ENCODE assay signal across 11 cellular contexts in the genomic region with DNA sequence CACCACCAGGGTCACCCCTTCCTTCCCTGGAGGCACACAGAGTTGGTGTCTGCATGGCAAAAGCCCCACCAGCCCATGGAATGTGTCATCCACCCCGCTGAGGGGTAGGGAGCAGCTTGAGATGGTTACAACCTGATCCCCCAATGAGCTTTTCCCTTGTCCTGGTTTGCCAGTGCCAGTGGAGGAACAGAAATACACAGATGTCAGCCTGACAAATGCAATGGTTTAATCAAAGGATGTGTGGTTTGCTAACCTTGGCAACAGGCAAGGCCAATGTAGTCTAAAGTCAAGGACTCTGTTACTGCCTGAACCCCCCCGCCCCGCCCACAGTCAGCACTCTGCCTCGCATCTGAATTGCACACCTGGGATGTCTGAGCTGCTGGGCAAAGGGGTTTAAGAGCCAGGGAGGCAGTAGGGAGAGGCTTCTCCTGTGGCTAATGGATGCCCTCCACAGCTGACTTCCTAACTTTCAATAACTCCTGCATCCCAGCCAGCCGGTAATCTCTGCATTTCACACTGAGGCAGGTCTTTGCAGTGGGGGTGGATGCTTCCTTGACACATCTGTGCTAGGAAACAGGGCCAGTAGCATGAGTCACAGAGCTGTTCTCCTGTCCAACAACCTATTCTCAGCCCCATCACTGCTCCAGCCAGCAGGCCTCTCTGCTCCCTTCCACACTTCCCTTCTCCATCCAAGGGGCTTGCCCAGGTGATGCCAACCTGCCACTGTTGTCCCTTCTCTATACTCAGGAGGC.
A peak's percentile ranks its signal among the peaks of the same experiment; 100 is the strongest.
DNase-seq lines count a peak whose midpoint lies in the region; TF ChIP-seq lines count a peak whose summit lies in the region.
"Had no signal": no experiment of that assay in that cellular context is flagged by ENCODE, and none has a peak within 500 bp of the region (broad histone marks: within the 10 kb centered on the region; RNA-seq: fewer than 3 reads in every experiment).

No MANE protein-coding gene starts in this region.

- H2AFZ ChIP-seq in mesenchymal stem cell (ENCODE audit: low read depth, low read length), result no peak overlapping the region

- H3K4me1 ChIP-seq in mesenchymal stem cell (ENCODE audit: control insufficient read depth, insufficient read depth, low read depth, low read length) (peaks cover 26% of the 10 kb centered on the region), Caco-2 (no peaks in the 10 kb centered on the region)
- H3K4me1 ChIP-seq: lower lobe of right lung had no signal

- H3K4me2 ChIP-seq in mesenchymal stem cell (ENCODE audit: low read length, poor library complexity, severe bottlenecking), result no peak overlapping the region

- H3K27me3 ChIP-seq in mesenchymal stem cell (ENCODE audit: control insufficient read depth in 1 of 2, insufficient read depth in 1 of 2, low read length in 2 of 2) (peaks cover 0 to 39% of the 10 kb centered on the region in 2 experiments), Caco-2 (replicated peaks; ENCODE audit: control insufficient read depth, insufficient read depth, low read length) (no peaks in the 10 kb centered on the region)

- peak overlapping the region in 1 of 2 experiments; percentile 66 for H2BK12ac ChIP-seq in mesenchymal stem cell (ENCODE audit: low read length in 2 of 2)

- TF ChIP-seq CTCF in HFFc6 (IDR thresholded peaks at IDR 0.05) (no peak), Caco-2 (IDR thresholded peaks at IDR 0.05; ENCODE audit: insufficient read depth in 1 of 2, low read depth in 1 of 2, low read length in 1 of 2, severe bottlenecking in 1 of 2, unreplicated experiment in 1 of 2) (no peak)

- H3K18ac ChIP-seq in mesenchymal stem cell (ENCODE audit: low read depth in 1 of 2, low read length in 2 of 2), result peak overlapping the region in 1 of 2 experiments; percentile 73

- no peak overlapping the region for H2AK5ac ChIP-seq in mesenchymal stem cell (ENCODE audit: low read length, severe bottlenecking)

- BruUV-seq in Caco-2 (replicated peaks; lab: Mats Ljungman, UMichigan), result no TSS peak

- H3K4me3 ChIP-seq in mesenchymal stem cell (ENCODE audit: insufficient read depth in 1 of 2, low read depth in 1 of 2, low read length in 2 of 2) (no peak overlapping the region), Caco-2 (ENCODE audit: low read depth, low read length) (no peak overlapping the region)
- H3K4me3 ChIP-seq: lower lobe of right lung had no signal

- H3K4me3 Mint-ChIP-seq in HFFc6 (peak overlapping the region; percentile 64), Caco-2 (ENCODE audit: unreplicated experiment) (no peak overlapping the region)

- intact Hi-C loops in Caco-2 (cut with micrococcal nuclease; ENCODE audit: unreplicated experiment), result no loop called here

- POLR2A ChIA-PET in Caco-2 (lab: Charles Lee), result no interaction called here

- no peak overlapping the region for H3K9ac ChIP-seq in mesenchymal stem cell (ENCODE audit: low read length)

- WGBS in mesenchymal stem cell, result 0% methylated on average over 1 of the region's 5 CpGs

- H3K14ac ChIP-seq in mesenchymal stem cell (ENCODE audit: low read length in 2 of 2), result no peak overlapping the region

- H2BK120ac ChIP-seq in mesenchymal stem cell (ENCODE audit: low read depth, low read length), result no peak overlapping the region

- H3K36me3 Mint-ChIP-seq in HFFc6 (ENCODE audit: low read depth) (peaks cover 9% of the 10 kb centered on the region; the same call in 1 of the 2 replicates), Caco-2 (ENCODE audit: insufficient read depth, unreplicated experiment) (no peaks in the 10 kb centered on the region)

- DNase-seq in ELR (ENCODE audit: low read depth) (peak; percentile 75), HFFc6 (peak; percentile 57), SW480 (ENCODE audit: low spot score) (peak; percentile 15), mesenchymal stem cell (peak; percentile 75), Caco-2 (no peak), NCI-H748 (lab: John Stamatoyannopoulos, UW; ENCODE audit: unreplicated experiment) (no peak), NCI-H2196 treated with DMSO at 0.1 percent for 48 hours (lab: John Stamatoyannopoulos, UW; ENCODE audit: unreplicated experiment) (no peak)
- DNase-seq in activated naive CD4-positive, alpha-beta T cell treated with Interleukin-2 at 50 U/mL for 16 hours, result no peak
- DNase-seq: activated gamma-delta T cell, lower lobe of right lung, NCI-H2081 treated with DMSO at 0.1 percent for 48 hours had no signal

- H3K27ac ChIP-seq in mesenchymal stem cell (ENCODE audit: low read length, poor library complexity, severe bottlenecking), result peak overlapping the region; percentile 89
- H3K27ac ChIP-seq: lower lobe of right lung had no signal

- H3K27me3 Mint-ChIP-seq in HFFc6 (ENCODE audit: insufficient read depth) (no peaks in the 10 kb centered on the region; the same call in 1 of the 2 replicates), Caco-2 (ENCODE audit: insufficient read depth, unreplicated experiment) (no peaks in the 10 kb centered on the region)

- H2BK5ac ChIP-seq in mesenchymal stem cell (ENCODE audit: low read depth, low read length, poor library complexity, severe bottlenecking), result no peak overlapping the region

- H3K23ac ChIP-seq in mesenchymal stem cell (ENCODE audit: low read length in 2 of 2), result peak overlapping the region in 1 of 2 experiments; percentile 59

- H3K79me1 ChIP-seq in mesenchymal stem cell (replicated peaks; ENCODE audit: low read length, poor library complexity, severe bottlenecking), result peaks cover 14% of the 10 kb centered on the region

- no peaks in the 10 kb centered on the region for H3K9me3 Mint-ChIP-seq in HFFc6
- no peaks in the 10 kb centered on the region for H3K9me3 Mint-ChIP-seq in Caco-2 (ENCODE audit: unreplicated experiment)

- no peaks in the 10 kb centered on the region for H3K9me3 ChIP-seq in mesenchymal stem cell (ENCODE audit: control insufficient read depth, low read length)
- H3K9me3 ChIP-seq in Caco-2, result no peaks in the 10 kb centered on the region
- H3K9me3 ChIP-seq: lower lobe of right lung had no signal

- peak overlapping the region; percentile 23 for H4K8ac ChIP-seq in mesenchymal stem cell (ENCODE audit: low read length)

- peaks cover 0 to under 1% of the 10 kb centered on the region in 2 experiments for H3K36me3 ChIP-seq in mesenchymal stem cell (ENCODE audit: control insufficient read depth in 1 of 2, insufficient read depth in 2 of 2, low read depth in 1 of 2, low read length in 2 of 2)
- H3K36me3 ChIP-seq in Caco-2 (ENCODE audit: control insufficient read depth, insufficient read depth, low read length), result no peaks in the 10 kb centered on the region; the same call in 1 of the 2 replicates
- H3K36me3 ChIP-seq: lower lobe of right lung had no signal

- CTCF ChIA-PET in Caco-2 (lab: Charles Lee), result interaction anchor here (0.9 kb wide), 1 partner anchor 289 kb away, joined by 7 read pairs; no protein-coding TSS in a partner anchor

- no peak overlapping the region for H4K91ac ChIP-seq in mesenchymal stem cell (ENCODE audit: low read length)

- no peak overlapping the region for H3K4ac ChIP-seq in mesenchymal stem cell (ENCODE audit: low read depth in 1 of 2, low read length in 2 of 2)

- H3K4me1 Mint-ChIP-seq in HFFc6 (ENCODE audit: low read depth), result peaks cover 40% of the 10 kb centered on the region
- H3K4me1 Mint-ChIP-seq in Caco-2 (ENCODE audit: low read depth, unreplicated experiment), result no peaks in the 10 kb centered on the region

- no peak overlapping the region for H2BK15ac ChIP-seq in mesenchymal stem cell (ENCODE audit: low read depth, poor library complexity, severe bottlenecking)

- H3K27ac Mint-ChIP-seq in HFFc6, result peak overlapping the region; percentile 86
- no peak overlapping the region for H3K27ac Mint-ChIP-seq in Caco-2 (ENCODE audit: unreplicated experiment)

Comparison
In these comparisons a context has a peak if more than half of its experiments do, and no peak if none do; other contexts are left out.
1. DNase-seq: peak in ELR (single experiment), HFFc6 (single experiment), SW480 (single experiment) and mesenchymal stem cell (single experiment); none in Caco-2 (0 of 2), NCI-H748 (single experiment), NCI-H2196 treated with DMSO at 0.1 percent for 48 hours (single experiment) and activated naive CD4-positive, alpha-beta T cell treated with Interleukin-2 at 50 U/mL for 16 hours (single experiment).